In genomic region chr5:12861891-12862290, GRCh38 we compare ENCODE assay signal across 19 cellular contexts.
DNase-seq lines count a peak whose midpoint lies in the region; ATAC-seq, FAIRE-seq and TF ChIP-seq lines count a peak whose summit lies in the region.
"Had no signal": no experiment of that assay in that cellular context is flagged by ENCODE, and none has a peak within 500 bp of the region (broad histone marks: within the 10 kb centered on the region; RNA-seq: fewer than 3 reads in every experiment).

No MANE protein-coding gene starts in this region.

- TF ChIP-seq POLR2A in H1 (IDR thresholded peaks at IDR 0.05; ENCODE audit: control extremely low read depth in 1 of 2, low read depth in 2 of 2, low read length in 2 of 2), result no peak

- H3K27ac Mint-ChIP-seq in GM23338 (no peak overlapping the region; the same call in 1 of the 2 replicates), immature natural killer cell (no peak overlapping the region), HFFc6 (no peak overlapping the region)
- H3K27ac Mint-ChIP-seq: CD4-positive, alpha-beta memory T cell had no signal

- H3K18ac ChIP-seq in H1 (ENCODE audit: extremely low read depth, low read length), result no peak overlapping the region

- H3K14ac ChIP-seq in H1 (ENCODE audit: insufficient read length), result no peak overlapping the region

- TF ChIP-seq EP300 in H1 (IDR thresholded peaks at IDR 0.05; ENCODE audit: borderline replicate concordance in 1 of 2, low read depth in 2 of 2, low read length in 2 of 2) (no peak), neural cell (conservative IDR thresholded peaks at IDR 0.05; ENCODE audit: poor library complexity, severe bottlenecking) (no peak)

- H4K8ac ChIP-seq in H1 (ENCODE audit: extremely low read depth, insufficient read depth, low read length), result no peak overlapping the region

- no peaks in the 10 kb centered on the region for H3K79me1 ChIP-seq in H1 (ENCODE audit: low read depth, low read length)

- peak; percentile 46 for ATAC-seq in GM23338
- ATAC-seq: A549 had no signal

- no peak overlapping the region for H3K56ac ChIP-seq in H1 (replicated peaks; ENCODE audit: insufficient read length, low read depth, low read length)

- H2BK20ac ChIP-seq in H1 (ENCODE audit: low read length), result no peak overlapping the region

- H3K9me3 ChIP-seq in H1 (ENCODE audit: insufficient read depth in 2 of 2, low read depth in 1 of 2, low read length in 1 of 2) (no peaks in the 10 kb centered on the region), neural cell (ENCODE audit: low read length) (no peaks in the 10 kb centered on the region), SJCRH30 (replicated peaks) (no peaks in the 10 kb centered on the region)
- H3K9me3 ChIP-seq: A549 had no signal

- H3K23ac ChIP-seq in H1 (ENCODE audit: insufficient read length), result no peak overlapping the region

- H3K23me2 ChIP-seq in H1 (ENCODE audit: low read depth, low read length), result no peaks in the 10 kb centered on the region

- no peaks in the 10 kb centered on the region for H3K27me3 Mint-ChIP-seq in GM23338 (ENCODE audit: insufficient read depth, low read depth, poor library complexity)
- H3K27me3 Mint-ChIP-seq in immature natural killer cell (ENCODE audit: low read depth in 3 of 3), result peaks cover 0 to 2% (median 1%) of the 10 kb centered on the region in 3 donors
- no peaks in the 10 kb centered on the region for H3K27me3 Mint-ChIP-seq in HFFc6 (ENCODE audit: insufficient read depth)
- H3K27me3 Mint-ChIP-seq: CD4-positive, alpha-beta memory T cell had no signal

- TF ChIP-seq RAD21 in H1 (IDR thresholded peaks at IDR 0.05 in 1 of 2, conservative IDR thresholded peaks at IDR 0.05 in 1 of 2; ENCODE audit: low read depth in 2 of 2, low read length in 2 of 2) (peak; percentile 52 to 63), neural cell (conservative IDR thresholded peaks at IDR 0.05) (peak; percentile 25)

- no peak overlapping the region for H3K4ac ChIP-seq in H1 (replicated peaks; ENCODE audit: insufficient read length, low read depth, low read length)

- H3K9me2 ChIP-seq in GM23338 (ENCODE audit: insufficient read depth), result peaks cover 11% of the 10 kb centered on the region
- H3K9me2 ChIP-seq in neural cell (ENCODE audit: insufficient read depth, low read length), result no peaks in the 10 kb centered on the region

- no peak overlapping the region for H4K5ac ChIP-seq in H1 (ENCODE audit: insufficient read length, low read depth, low read length)

- no peak overlapping the region for H2BK120ac ChIP-seq in H1 (replicated peaks; ENCODE audit: low read depth, low read length)

- H2BK15ac ChIP-seq in H1 (ENCODE audit: low read length), result no peak overlapping the region

- H3K27me3 ChIP-seq in GM23338 (ENCODE audit: insufficient read depth) (no peaks in the 10 kb centered on the region), H1 (replicated peaks in 1 of 4; ENCODE audit: control insufficient read depth in 3 of 4, extremely low read depth in 1 of 4, insufficient read depth in 3 of 4, low read length in 3 of 4) (no peaks in the 10 kb centered on the region), neural cell (ENCODE audit: insufficient read depth, low read depth, low read length) (no peaks in the 10 kb centered on the region), SJCRH30 (no peaks in the 10 kb centered on the region)

- H2BK12ac ChIP-seq in H1 (ENCODE audit: low read depth, low read length), result no peak overlapping the region; the same call in 1 of the 2 replicates

- TF ChIP-seq CTCF in GM23338 (conservative IDR thresholded peaks at IDR 0.05; ENCODE audit: low read depth in 2 of 2) (peak; percentile 28 to 44; a peak in 3 of 4 replicates), H1 (IDR thresholded peaks at IDR 0.05; ENCODE audit: control extremely low read depth in 1 of 3, insufficient read depth in 1 of 3, low read depth in 1 of 3, low read length in 3 of 3) (peak in 2 of 3 experiments; percentile 2 to 54; a peak in 2 of 4 replicates), neural cell (IDR thresholded peaks at IDR 0.05; ENCODE audit: poor library complexity, severe bottlenecking) (no peak), HFFc6 (IDR thresholded peaks at IDR 0.05) (no peak)

- no peaks in the 10 kb centered on the region for H4K20me1 ChIP-seq in GM23338 (replicated peaks; ENCODE audit: insufficient read depth)
- no peaks in the 10 kb centered on the region for H4K20me1 ChIP-seq in H1 (replicated peaks in 1 of 2; ENCODE audit: control insufficient read depth in 1 of 2, insufficient read depth in 2 of 2, low read length in 2 of 2)
- no peaks in the 10 kb centered on the region for H4K20me1 ChIP-seq in neural cell (ENCODE audit: insufficient read depth)

- DNase-seq in GM23338 (ENCODE audit: low spot score) (peak; percentile 64), OCI-M1 (lab: John Stamatoyannopoulos, UW) (peak; percentile 19), H1 (ENCODE audit: low read depth in 1 of 2, low spot score in 2 of 2) (peak in 1 of 2 experiments; percentile 15), SJCRH30 (no peak), immature natural killer cell (no peak), HFFc6 (no peak)
- no peak for DNase-seq in activated naive CD4-positive, alpha-beta T cell treated with Interleukin-2 at 50 U/mL for 16 hours
- DNase-seq: CD4-positive, alpha-beta memory T cell; DMS79 treated with DMSO at 0.1 percent for 48 hours; GDM1; NCI-H187 treated with DMSO at 0.1 percent for 48 hours; NCI-H2171 treated with DMSO at 0.1 percent for 48 hours; NCI-H774; SIG-M5 had no signal

- H3K4me3 ChIP-seq in GM23338, result no peak overlapping the region
- H3K4me3 ChIP-seq in H1 (ENCODE audit: extremely low read depth in 1 of 4, insufficient read depth in 2 of 4, low read depth in 3 of 4, low read length in 4 of 4), result no peak overlapping the region
- no peak overlapping the region for H3K4me3 ChIP-seq in neural cell (ENCODE audit: low read length)
- H3K4me3 ChIP-seq in SJCRH30, result no peak overlapping the region
- H3K4me3 ChIP-seq: A549 had no signal

- FAIRE-seq in H1 (lab: Jason Lieb, UNC), result peak; percentile 84
- FAIRE-seq: A549, D721Med, GM12892, GM19239 had no signal

- no peak overlapping the region for H3K27ac ChIP-seq in GM23338 (ENCODE audit: low read depth)
- H3K27ac ChIP-seq in H1 (ENCODE audit: low read depth, low read length), result no peak overlapping the region
- no peak overlapping the region for H3K27ac ChIP-seq in neural cell (ENCODE audit: low read length)
- no peak overlapping the region for H3K27ac ChIP-seq in SJCRH30
- H3K27ac ChIP-seq: A549 had no signal

- POLR2A ChIA-PET in H1 (lab: Charles Lee; ENCODE audit: partially characterized antibody), result no interaction called here

- H3K4me2 ChIP-seq in GM23338 (no peak overlapping the region), H1 (ENCODE audit: insufficient read depth in 1 of 2, low read depth in 2 of 2, low read length in 2 of 2) (no peak overlapping the region), neural cell (ENCODE audit: low read length) (no peak overlapping the region)
- H3K4me2 ChIP-seq: A549 had no signal

- H3K79me2 ChIP-seq in GM23338 (replicated peaks; ENCODE audit: insufficient read depth) (no peaks in the 10 kb centered on the region), H1 (ENCODE audit: control insufficient read depth in 1 of 2, insufficient read depth in 2 of 2, low read length in 2 of 2) (no peaks in the 10 kb centered on the region), neural cell (replicated peaks; ENCODE audit: insufficient read depth, low read length) (no peaks in the 10 kb centered on the region)

- H3K9ac ChIP-seq in H1 (replicated peaks in 1 of 4; ENCODE audit: extremely low read depth in 1 of 4, low read depth in 3 of 4, low read length in 3 of 4) (no peak overlapping the region), neural cell (ENCODE audit: low read length) (no peak overlapping the region)

- H3F3A ChIP-seq in GM23338 (replicated peaks; ENCODE audit: low read depth) (no peaks in the 10 kb centered on the region), neural cell (ENCODE audit: insufficient read depth, low read length, poor library complexity, severe bottlenecking) (no peaks in the 10 kb centered on the region)

- H2BK5ac ChIP-seq in H1 (ENCODE audit: low read depth, low read length), result no peak overlapping the region

- peaks cover 14% of the 10 kb centered on the region for H3K4me1 Mint-ChIP-seq in GM23338
- H3K4me1 Mint-ChIP-seq in immature natural killer cell, result peaks cover 3 to 6% of the 10 kb centered on the region in 2 donors
- H3K4me1 Mint-ChIP-seq in HFFc6 (ENCODE audit: low read depth), result no peaks in the 10 kb centered on the region
- H3K4me1 Mint-ChIP-seq: CD4-positive, alpha-beta memory T cell had no signal

- H3K9me3 Mint-ChIP-seq in GM23338 (peaks cover 6% of the 10 kb centered on the region), immature natural killer cell (peaks cover 0 to 4% (median 1%) of the 10 kb centered on the region in 6 donors), HFFc6 (peaks cover 54% of the 10 kb centered on the region)

- H2AK5ac ChIP-seq in H1 (ENCODE audit: low read depth, low read length), result no peak overlapping the region

- peaks cover 11% of the 10 kb centered on the region for H3K4me1 ChIP-seq in GM23338 (ENCODE audit: insufficient read depth)
- H3K4me1 ChIP-seq in H1 (replicated peaks in 1 of 4; ENCODE audit: control insufficient read depth in 3 of 4, insufficient read depth in 4 of 4, low read length in 3 of 4), result peaks cover 0 to 5% (median 0%) of the 10 kb centered on the region in 4 experiments; a peak in 2 of 7 replicates
- H3K4me1 ChIP-seq in SJCRH30, result no peaks in the 10 kb centered on the region
- H3K4me1 ChIP-seq: A549 had no signal

- H2AFZ ChIP-seq in GM23338 (no peak overlapping the region), H1 (ENCODE audit: low read length) (peak overlapping the region; percentile 67; the same call in 1 of the 2 replicates), neural cell (ENCODE audit: low read depth, low read length) (no peak overlapping the region)

- H3K36me3 Mint-ChIP-seq in GM23338 (ENCODE audit: low read depth), result peaks cover 13% of the 10 kb centered on the region; the same call in 2 of the 3 replicates
- peaks cover 10 to 21% (median 13%) of the 10 kb centered on the region in 3 donors for H3K36me3 Mint-ChIP-seq in immature natural killer cell
- H3K36me3 Mint-ChIP-seq in HFFc6 (ENCODE audit: low read depth), result no peaks in the 10 kb centered on the region
- H3K36me3 Mint-ChIP-seq: CD4-positive, alpha-beta memory T cell had no signal

- no peaks in the 10 kb centered on the region for H3K36me3 ChIP-seq in GM23338 (ENCODE audit: insufficient read depth)
- H3K36me3 ChIP-seq in H1 (ENCODE audit: control insufficient read depth in 2 of 4, insufficient read depth in 4 of 4, low read length in 3 of 4), result no peaks in the 10 kb centered on the region
- H3K36me3 ChIP-seq in neural cell (ENCODE audit: insufficient read depth, low read length), result no peaks in the 10 kb centered on the region
- no peaks in the 10 kb centered on the region for H3K36me3 ChIP-seq in SJCRH30

- H3K4me3 Mint-ChIP-seq in GM23338, result no peak overlapping the region
- no peak overlapping the region for H3K4me3 Mint-ChIP-seq in immature natural killer cell
- H3K4me3 Mint-ChIP-seq in HFFc6, result no peak overlapping the region
- H3K4me3 Mint-ChIP-seq: CD4-positive, alpha-beta memory T cell had no signal

- CTCF ChIA-PET in H1 (lab: Charles Lee; ENCODE audit: partially characterized antibody), result interaction anchor here (0.7 to 1.0 kb wide), 3 partner anchors 10 to 201 kb away, joined by 3 read pairs; no protein-coding TSS in a partner anchor

- WGBS in H1 (ENCODE audit: extremely low coverage in 1 of 2, insufficient coverage in 1 of 2, insufficient read length in 1 of 2, insufficient replicate concordance in 2 of 2, low coverage in 1 of 2, low lambda C conversion rate in 2 of 2, missing lambda C conversion rate in 1 of 2), 2 experiments, result 80% methylated on average over 6 of the region's 6 CpGs; no CpG with 5 or more reads in 1 of the 2 experiments

- H4K91ac ChIP-seq in H1 (replicated peaks; ENCODE audit: insufficient read length, low read length), result no peak overlapping the region

Comparison
In these comparisons a context has a peak if more than half of its experiments do, and no peak if none do; other contexts are left out.
1. DNase-seq: peak in GM23338 (single experiment) and OCI-M1 (single experiment); none in SJCRH30 (0 of 2), activated naive CD4-positive, alpha-beta T cell treated with Interleukin-2 at 50 U/mL for 16 hours (single experiment), immature natural killer cell (0 of 3) and HFFc6 (single experiment).
2. CTCF ChIP-seq: peak in GM23338 (2 of 2) and H1 (2 of 3); none in neural cell (single experiment) and HFFc6 (single experiment).